In the genomic region with DNA sequence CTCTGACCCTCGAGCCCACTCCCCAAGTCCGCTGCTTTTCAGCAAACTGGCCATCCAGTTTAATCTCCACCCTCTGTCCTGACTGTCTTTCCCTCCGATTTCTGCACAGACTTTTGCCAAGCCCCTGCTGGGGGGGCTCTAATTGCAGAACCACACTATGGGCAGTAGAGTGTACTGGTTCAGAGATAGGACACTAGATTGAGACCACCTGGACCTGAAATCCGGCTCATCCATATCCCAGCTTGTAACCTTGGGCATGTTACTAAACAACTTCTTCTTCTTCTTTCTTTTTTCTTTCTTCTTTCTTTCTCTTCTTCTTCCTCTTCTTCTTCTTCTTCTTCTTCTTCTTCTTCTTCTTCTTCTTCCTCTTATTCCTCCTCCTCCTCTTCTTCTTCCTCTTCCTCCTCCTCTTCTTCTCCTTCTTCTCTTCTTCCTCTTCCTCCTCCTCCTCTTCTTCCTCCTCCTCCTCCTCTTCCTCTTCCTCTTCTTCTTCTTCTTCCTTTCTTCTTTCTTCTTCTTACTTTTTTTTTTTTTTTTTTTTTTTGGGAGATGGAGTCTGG, we compare ENCODE assay signal across 10 cellular contexts. TPM values are rescaled to one million over a fixed set of nuclear protein-coding genes. Genes with fewer than 3 reads are reported as not detected.
A peak's percentile ranks its signal among the peaks of the same experiment; 100 is the strongest.
DNase-seq lines count a peak whose midpoint lies in the region; TF ChIP-seq lines count a peak whose summit lies in the region.
"Had no signal": no experiment of that assay in that cellular context is flagged by ENCODE, and none has a peak within 500 bp of the region (broad histone marks: within the 10 kb centered on the region; RNA-seq: fewer than 3 reads in every experiment).

No MANE protein-coding gene starts in this region.

- 0 out of 2 replicates have a peak overlapping the region, but pooled peaks have one; percentile 66 for H3K4me3 ChIP-seq in HUES48 (ENCODE audit: low read depth, low read length)
- H3K4me3 ChIP-seq in colonic mucosa: no peak overlapping the region
- peak overlapping the region; percentile 51 for H3K4me3 ChIP-seq in neural progenitor cell

- no peak overlapping the region for H3K27ac Mint-ChIP-seq in neural progenitor cell

- H2AFZ ChIP-seq in neural progenitor cell (replicated peaks): no peak overlapping the region

- H3K4me2 ChIP-seq in neural progenitor cell: peak overlapping the region; percentile 84

- H3K4me1 Mint-ChIP-seq in neural progenitor cell: peaks cover 21% of the 10 kb centered on the region

- H3K36me3 Mint-ChIP-seq in neural progenitor cell: no peaks in the 10 kb centered on the region

- H3K36me3 ChIP-seq in HUES48 (ENCODE audit: control insufficient read depth, insufficient read depth, low read length) (no peaks in the 10 kb centered on the region), colonic mucosa (no peaks in the 10 kb centered on the region), neural progenitor cell (no peaks in the 10 kb centered on the region)
- H3K36me3 ChIP-seq: left lung had no signal

- H3K27ac ChIP-seq in HUES48 (ENCODE audit: low read depth, low read length) (no peak overlapping the region), colonic mucosa (no peak overlapping the region), neural progenitor cell (no peak overlapping the region)
- H3K27ac ChIP-seq: left lung had no signal

- H3K27me3 ChIP-seq in HUES48 (ENCODE audit: control insufficient read depth, insufficient read depth, low read length): peaks cover 68% of the 10 kb centered on the region
- peaks cover 42% of the 10 kb centered on the region for H3K27me3 ChIP-seq in colonic mucosa
- H3K27me3 ChIP-seq in neural progenitor cell: peaks cover 89% of the 10 kb centered on the region

- DNase-seq in NCI-H82 (lab: John Stamatoyannopoulos, UW): peak; percentile 63
- DNase-seq in NCI-H82 treated with DMSO at 0.1 percent for 48 hours (lab: John Stamatoyannopoulos, UW; ENCODE audit: unreplicated experiment): no peak
- no peak for DNase-seq in colonic mucosa
- no peak for DNase-seq in neural progenitor cell (ENCODE audit: low spot score)
- DNase-seq in NCI-H748 treated with DMSO at 0.1 percent for 48 hours (lab: John Stamatoyannopoulos, UW): no peak
- DNase-seq in DMS153 treated with DMSO at 0.1 percent for 48 hours (lab: John Stamatoyannopoulos, UW; ENCODE audit: unreplicated experiment): no peak
- no peak for DNase-seq in stimulated activated naive CD4-positive, alpha-beta T cell treated with Interleukin-2 at 50 U/mL for 16 hours (lab: John Stamatoyannopoulos, UW)

- H3K9ac ChIP-seq in HUES48 (ENCODE audit: low read depth, low read length) (no peak overlapping the region), colonic mucosa (ENCODE audit: low read depth in 2 of 2, low read length in 2 of 2) (no peak overlapping the region), neural progenitor cell (no peak overlapping the region)

- peaks cover 21% of the 10 kb centered on the region for H4K20me1 ChIP-seq in neural progenitor cell (ENCODE audit: low read depth)

- peaks cover 67% of the 10 kb centered on the region for H3K27me3 Mint-ChIP-seq in neural progenitor cell (ENCODE audit: insufficient read depth, low read depth)

- H3K4me1 ChIP-seq in HUES48 (ENCODE audit: control insufficient read depth, insufficient read depth, low read length) (peaks cover 5% of the 10 kb centered on the region), colonic mucosa (no peaks in the 10 kb centered on the region), neural progenitor cell (peaks cover 18% of the 10 kb centered on the region)

- no peaks in the 10 kb centered on the region for H3F3A ChIP-seq in neural progenitor cell (ENCODE audit: low read depth)

- peak overlapping the region; percentile 78 for H3K4me3 Mint-ChIP-seq in neural progenitor cell

- intact Hi-C loops in colonic mucosa (cut with DNase I): loop anchor here (5.0 to 10.0 kb wide), 2 partner anchors 36 to 133 kb away; a partner anchor contains a TSS

- H3K79me2 ChIP-seq in neural progenitor cell (ENCODE audit: low read depth): no peaks in the 10 kb centered on the region

- H3K9me3 Mint-ChIP-seq in neural progenitor cell: peaks cover 5% of the 10 kb centered on the region

- TF ChIP-seq CTCF in colonic mucosa (IDR thresholded peaks at IDR 0.05) (peak; percentile 24), neural progenitor cell (IDR thresholded peaks at IDR 0.05) (no peak)

- H3K9me3 ChIP-seq in HUES48 (ENCODE audit: control insufficient read depth, insufficient read depth, low read length) (no peaks in the 10 kb centered on the region), colonic mucosa (no peaks in the 10 kb centered on the region), neural progenitor cell (ENCODE audit: low read depth) (no peaks in the 10 kb centered on the region)
- H3K9me3 ChIP-seq: left lung had no signal

RNA-seq across cellular contexts. Expression of a gene that starts 7.7 kb away (rescaled TPM):
- total RNA-seq in colonic mucosa (not detected), neural progenitor cell (ENCODE audit: low replicate concordance) (not detected in 2 replicates)
- total RNA-seq: HT-29 had no signal

RNA-seq across cellular contexts. Expression of a gene that starts 34.6 kb away (rescaled TPM):
- total RNA-seq in colonic mucosa: 1 to 10 TPM; 2.5 to 3.5 TPM
- total RNA-seq in neural progenitor cell (ENCODE audit: low replicate concordance): 0.06 TPM in 1 of 2 replicates, not detected in the other
